ENCODE assay signal across 9 cellular contexts in the genomic region with DNA sequence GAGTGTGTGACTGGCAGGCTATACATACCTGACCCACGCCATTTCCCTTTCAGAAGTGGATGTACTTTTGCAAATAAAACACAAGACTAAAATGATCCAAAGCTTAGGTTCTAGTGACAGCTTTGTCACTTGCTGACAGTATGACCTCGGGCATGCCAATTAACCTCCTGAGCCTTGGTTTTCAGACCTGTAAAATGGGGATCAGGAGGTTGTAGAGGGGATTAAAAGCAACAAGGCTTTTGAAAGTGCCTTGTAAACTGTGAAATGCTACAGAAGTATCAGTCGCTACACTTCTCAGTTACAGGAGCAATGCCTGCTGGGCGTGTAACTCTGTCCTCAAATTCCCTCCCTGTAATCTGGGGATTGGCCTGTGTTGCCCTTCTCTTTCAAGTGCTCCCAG. TPM values are rescaled to one million over a fixed set of nuclear protein-coding genes. Genes with fewer than 3 reads are reported as not detected.
A peak's percentile ranks its signal among the peaks of the same experiment; 100 is the strongest.
DNase-seq lines count a peak whose midpoint lies in the region; ATAC-seq, FAIRE-seq and TF ChIP-seq lines count a peak whose summit lies in the region.
"Had no signal": no experiment of that assay in that cellular context is flagged by ENCODE, and none has a peak within 500 bp of the region (broad histone marks: within the 10 kb centered on the region; RNA-seq: fewer than 3 reads in every experiment).

No MANE protein-coding gene starts in this region.

- H3K36me3 Mint-ChIP-seq in activated CD4-positive, alpha-beta T cell treated with anti-CD3 and anti-CD28 coated beads, Interleukin-2, amount 10 ng/mL, durations not matched to agents 24 days and 14 days (ENCODE audit: low read depth): no peaks in the 10 kb centered on the region

- H3K27me3 ChIP-seq in HCT116 (ENCODE audit: insufficient read depth, low read length) (peaks cover 8% of the 10 kb centered on the region; the same call in 1 of the 2 replicates), muscle layer of duodenum (ENCODE audit: low read depth, low read length) (no peaks in the 10 kb centered on the region)

- CTCF ChIA-PET in A549 (lab: Yijun Ruan, JAX) (interaction anchor here (0.6 to 1.3 kb wide), 5 partner anchors 9 to 277 kb away, joined by 3 to 4 read pairs (median 3); no protein-coding TSS in a partner anchor), HCT116 (lab: Charles Lee) (no interaction called here)

- peaks cover 8% of the 10 kb centered on the region; the same call in 1 of the 3 replicates for H3K9me3 ChIP-seq in A549
- H3K9me3 ChIP-seq in HCT116 (ENCODE audit: control insufficient read depth in 1 of 2, insufficient read depth in 1 of 2, low read depth in 1 of 2, low read length in 2 of 2): no peaks in the 10 kb centered on the region; a peak in 1 of 4 replicates
- no peaks in the 10 kb centered on the region for H3K9me3 ChIP-seq in muscle layer of duodenum (ENCODE audit: control insufficient read depth in 1 of 2, low read length in 2 of 2)

- no peak overlapping the region for H3K4me3 Mint-ChIP-seq in activated CD4-positive, alpha-beta T cell treated with anti-CD3 and anti-CD28 coated beads, Interleukin-2, amount 10 ng/mL, durations not matched to agents 24 days and 14 days

- H2AFZ ChIP-seq in HCT116 (ENCODE audit: low read depth, low read length, poor library complexity, severe bottlenecking): no peak overlapping the region

- POLR2A ChIA-PET in A549 (lab: Yijun Ruan, JAX) (interaction anchor here (0.9 to 1.0 kb wide), 2 partner anchors 30 to 57 kb away, joined by 3 to 4 read pairs; no protein-coding TSS in a partner anchor), HCT116 (lab: Charles Lee) (interaction anchor here (0.7 kb wide), 1 partner anchor 365 kb away, joined by 3 read pairs; no protein-coding TSS in a partner anchor)

- H3K4me1 Mint-ChIP-seq in activated CD4-positive, alpha-beta T cell treated with anti-CD3 and anti-CD28 coated beads, Interleukin-2, amount 10 ng/mL, durations not matched to agents 24 days and 14 days: peaks cover 3% of the 10 kb centered on the region

- H3K4me2 ChIP-seq in A549: peak overlapping the region; percentile 95
- peak overlapping the region; percentile 76; the same call in 1 of the 2 replicates for H3K4me2 ChIP-seq in HCT116 (ENCODE audit: low read length)

- no peak for TF ChIP-seq POLR2A in A549 (IDR thresholded peaks at IDR 0.05; ENCODE audit: low read length)
- TF ChIP-seq POLR2A in HCT116 (IDR thresholded peaks at IDR 0.05; ENCODE audit: borderline replicate concordance, extremely low read depth, insufficient read depth, insufficient read length): no peak

- H4K20me1 ChIP-seq in HCT116 (ENCODE audit: insufficient read depth): no peaks in the 10 kb centered on the region

- H3K9me3 Mint-ChIP-seq in activated CD4-positive, alpha-beta T cell treated with anti-CD3 and anti-CD28 coated beads, Interleukin-2, amount 10 ng/mL, durations not matched to agents 24 days and 14 days: no peaks in the 10 kb centered on the region

- H3K4me3 ChIP-seq in A549 (peak overlapping the region; percentile 80), HCT116 (replicated peaks in 1 of 2; ENCODE audit: low read depth in 1 of 2, low read length in 2 of 2) (peak overlapping the region in 1 of 2 experiments; percentile 56; a peak in 1 of 4 replicates), cardiac fibroblast (replicated peaks in 1 of 2; ENCODE audit: low read depth in 2 of 2, low read length in 2 of 2) (peak overlapping the region; percentile 67 to 81), muscle layer of duodenum (ENCODE audit: low read depth in 1 of 2, low read length in 2 of 2) (peak overlapping the region; percentile 57 to 69)

- no peaks in the 10 kb centered on the region; the same call in 1 of the 2 replicates for H3K79me2 ChIP-seq in HCT116 (ENCODE audit: insufficient read depth, low read length)

- DNase-seq in A549 (ENCODE audit: low read depth in 1 of 2, low spot score in 1 of 2) (no peak), HCT116 (ENCODE audit: low read depth, low spot score) (no peak), cardiac fibroblast (ENCODE audit: low read depth in 2 of 2) (peak in 1 of 2 donors; percentile 17), head of caudate nucleus (no peak)
- DNase-seq in activated CD4-positive, alpha-beta T cell treated with anti-CD3 and anti-CD28 coated beads, Interleukin-2, amount 10 ng/mL, durations not matched to agents 24 days and 14 days: no peak

- TF ChIP-seq EP300 in A549 (IDR thresholded peaks at IDR 0.05): no peak

- RAD21 ChIA-PET in HCT116 (lab: Charles Lee; ENCODE audit: low non-redundant PET in 1 of 2, low total read pairs in 2 of 2, uncharacterized antibody in 2 of 2, unreplicated experiment in 2 of 2): no interaction called here

- no peaks in the 10 kb centered on the region for H3K36me3 ChIP-seq in HCT116 (ENCODE audit: control insufficient read depth in 1 of 2, insufficient read depth in 2 of 2, low read length in 2 of 2)
- H3K36me3 ChIP-seq in muscle layer of duodenum (ENCODE audit: control insufficient read depth in 1 of 2, insufficient read depth in 2 of 2, low read length in 2 of 2): peaks cover 0 to 4% of the 10 kb centered on the region in 2 donors

- no peak overlapping the region for H3K9ac ChIP-seq in HCT116 (ENCODE audit: low read length)

- H3K27ac ChIP-seq in A549 (peak overlapping the region; percentile 91 to 92), HCT116 (ENCODE audit: low read depth, low read length) (no peak overlapping the region), muscle layer of duodenum (ENCODE audit: low read length) (peak overlapping the region; percentile 10)

- no TSS peak for BruUV-seq in HCT116 (replicated peaks; lab: Mats Ljungman, UMichigan)

- no peak for FAIRE-seq in A549 (lab: Jason Lieb, UNC)

- no peaks in the 10 kb centered on the region for H3K9me2 ChIP-seq in HCT116 (ENCODE audit: insufficient read depth)

- H3K4me1 ChIP-seq in A549 (peaks cover 12% of the 10 kb centered on the region), HCT116 (ENCODE audit: control insufficient read depth in 1 of 2, insufficient read depth in 2 of 2, low read length in 2 of 2) (peaks cover 11 to 13% of the 10 kb centered on the region in 2 experiments; a peak in 3 of 4 replicates), muscle layer of duodenum (ENCODE audit: control insufficient read depth in 1 of 2, insufficient read depth in 2 of 2, low read length in 2 of 2) (peaks cover 12 to 29% of the 10 kb centered on the region in 2 donors)

- intact Hi-C loops in HCT116 (cut with micrococcal nuclease): loop anchor here (5.0 to 10.0 kb wide), 2 partner anchors 276 to 373 kb away; no protein-coding TSS in a partner anchor
- intact Hi-C loops in activated CD4-positive, alpha-beta T cell treated with anti-CD3 and anti-CD28 coated beads, Interleukin-2, amount 10 ng/mL, durations not matched to agents 24 days and 14 days (cut with micrococcal nuclease): no loop called here
- intact Hi-C loops in head of caudate nucleus (cut with DNase I): no loop called here

- WGBS in A549 (ENCODE audit: missing lambda C conversion rate): 71% methylated on average over 4 of the region's 4 CpGs

- H3K27ac Mint-ChIP-seq in activated CD4-positive, alpha-beta T cell treated with anti-CD3 and anti-CD28 coated beads, Interleukin-2, amount 10 ng/mL, durations not matched to agents 24 days and 14 days: no peak overlapping the region

- no peak for TF ChIP-seq RAD21 in A549 (conservative IDR thresholded peaks at IDR 0.05 in 1 of 2, IDR thresholded peaks at IDR 0.05 in 1 of 2)
- TF ChIP-seq RAD21 in HCT116 (IDR thresholded peaks at IDR 0.05; ENCODE audit: low read depth): no peak

- H3K27me3 Mint-ChIP-seq in activated CD4-positive, alpha-beta T cell treated with anti-CD3 and anti-CD28 coated beads, Interleukin-2, amount 10 ng/mL, durations not matched to agents 24 days and 14 days: peaks cover 59% of the 10 kb centered on the region

- no peak for ATAC-seq in A549
- ATAC-seq in HCT116: no peak
- no peak for ATAC-seq in HG03196 (IDR thresholded peaks at IDR 0.05; ENCODE audit: unreplicated experiment)
- no peak for ATAC-seq in GM21390 (IDR thresholded peaks at IDR 0.05; ENCODE audit: unreplicated experiment)

- no peak for TF ChIP-seq CTCF in A549 (IDR thresholded peaks at IDR 0.05)
- TF ChIP-seq CTCF in HCT116 (IDR thresholded peaks at IDR 0.05 in 2 of 3, conservative IDR thresholded peaks at IDR 0.05 in 1 of 3; ENCODE audit: borderline replicate concordance in 1 of 3, insufficient read depth in 1 of 3, low read depth in 2 of 3, low read length in 2 of 3): no peak
- TF ChIP-seq CTCF in cardiac fibroblast (IDR thresholded peaks at IDR 0.05; ENCODE audit: low read depth, low read length): no peak

TF ChIP-seq in A549, 52 proteins besides CTCF, POLR2A, EP300 and RAD21 (continues in another document):
- TF ChIP-seq NFE2L2 (conservative IDR thresholded peaks at IDR 0.05; ENCODE audit: low read length): no peak
- no peak for TF ChIP-seq USF2 (IDR thresholded peaks at IDR 0.05)
- no peak for TF ChIP-seq FOXS1 (CRISPR knock-in tag; IDR thresholded peaks at IDR 0.05)

TF ChIP-seq in HCT116, 20 proteins besides CTCF, POLR2A, EP300 and RAD21 (continues in another document):
- TF ChIP-seq, protein P1, sequence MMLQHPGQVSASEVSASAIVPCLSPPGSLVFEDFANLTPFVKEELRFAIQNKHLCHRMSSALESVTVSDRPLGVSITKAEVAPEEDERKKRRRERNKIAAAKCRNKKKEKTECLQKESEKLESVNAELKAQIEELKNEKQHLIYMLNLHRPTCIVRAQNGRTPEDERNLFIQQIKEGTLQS (IDR thresholded peaks at IDR 0.05): no peak
- no peak for TF ChIP-seq JUND (IDR thresholded peaks at IDR 0.05)
- TF ChIP-seq FOSL1 (IDR thresholded peaks at IDR 0.05; ENCODE audit: low read depth): no peak
- no peak for TF ChIP-seq MAX (IDR thresholded peaks at IDR 0.05)
- TF ChIP-seq CEBPB (IDR thresholded peaks at IDR 0.05; ENCODE audit: low read depth): no peak

RNA-seq across cellular contexts. Expression of gene GRB10, which starts 8.7 kb away (rescaled TPM):
- 23.2 and 42.3 TPM in 2 replicates for polyA plus RNA-seq in A549 (2011; rRNA removed)
- 10.1 and 12.7 TPM in 2 replicates for polyA plus RNA-seq in A549 (2012; cell fraction: cytosol; rRNA removed)
- 19.9 and 33.8 TPM in 2 replicates for polyA plus RNA-seq in A549 (2012; cell fraction: nucleus; rRNA removed)
- 34.7 to 37.6 TPM (median 37.0 TPM) in 3 replicates for polyA plus RNA-seq in A549 (2017; fragmentation: RNase III; extraction: RNeasy Plus Mini Kit Qiagen cat#74134 plus additional on column Dnase treatment)
- 64.5 and 88.4 TPM in 2 replicates for polyA minus RNA-seq in A549 (2011; rRNA and poly(A)+ RNA removed)
- 37.3 TPM for total RNA-seq in HCT116 (2021; ENCODE audit: unreplicated experiment)
- polyA plus RNA-seq in HCT116 (2012): 19.2 and 20.6 TPM in 2 replicates
- 1.4 and 3.6 TPM in 2 replicates for total RNA-seq in activated CD4-positive, alpha-beta T cell treated with anti-CD3 and anti-CD28 coated beads, Interleukin-2, amount 10 ng/mL, durations not matched to agents 24 days and 14 days
- total RNA-seq: OCI-LY7 had no signal
